22 cellular contexts compared by ENCODE assay signal in the genomic region with DNA sequence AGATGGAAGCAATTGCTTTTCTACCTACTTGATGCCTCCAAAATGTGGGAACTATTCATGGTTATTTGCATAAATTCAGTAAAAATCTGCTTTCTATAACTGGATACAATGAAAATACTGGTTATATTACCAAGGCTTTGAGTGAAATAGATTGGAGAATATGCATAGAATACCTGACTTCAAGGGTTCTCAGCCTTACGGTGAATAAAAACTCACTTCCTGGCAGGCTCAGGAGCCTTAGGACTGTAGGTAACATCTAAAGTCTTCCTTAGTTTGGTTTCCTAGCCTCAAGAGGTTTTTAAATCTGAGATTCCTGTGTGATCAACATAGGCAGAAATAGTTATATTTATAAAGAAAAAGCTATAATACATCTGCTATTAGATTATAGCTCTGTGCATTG.
DNase-seq lines count a peak whose midpoint lies in the region; TF ChIP-seq lines count a peak whose summit lies in the region.
"Had no signal": no experiment of that assay in that cellular context is flagged by ENCODE, and none has a peak within 500 bp of the region (broad histone marks: within the 10 kb centered on the region; RNA-seq: fewer than 3 reads in every experiment).

No MANE protein-coding gene starts in this region.

- H4K20me1 ChIP-seq in hepatocyte (ENCODE audit: insufficient read depth, poor library complexity, severe bottlenecking) (no peaks in the 10 kb centered on the region), neural progenitor cell (ENCODE audit: low read depth) (no peaks in the 10 kb centered on the region)
- H4K20me1 ChIP-seq: BLaER1 had no signal

- no peaks in the 10 kb centered on the region for H3K4me1 Mint-ChIP-seq in neural progenitor cell
- peaks cover 5% of the 10 kb centered on the region for H3K4me1 Mint-ChIP-seq in progenitor cell of endocrine pancreas (ENCODE audit: low read depth)
- H3K4me1 Mint-ChIP-seq: CD4-positive, alpha-beta memory T cell; CD4-positive, CD25-positive, alpha-beta regulatory T cell; CD8-positive, alpha-beta memory T cell had no signal

- H3K4me3 ChIP-seq in hepatocyte (no peak overlapping the region), neural progenitor cell (no peak overlapping the region)
- H3K4me3 ChIP-seq: BLaER1 had no signal

- H3K27ac Mint-ChIP-seq in neural progenitor cell, result no peak overlapping the region
- H3K27ac Mint-ChIP-seq in progenitor cell of endocrine pancreas, result no peak overlapping the region
- H3K27ac Mint-ChIP-seq: CD14-positive monocyte; CD4-positive, alpha-beta memory T cell; CD4-positive, CD25-positive, alpha-beta regulatory T cell; CD8-positive, alpha-beta memory T cell had no signal

- no peaks in the 10 kb centered on the region for H3F3A ChIP-seq in neural progenitor cell (ENCODE audit: low read depth)

- TF ChIP-seq CTCF in hepatocyte (IDR thresholded peaks at IDR 0.05; ENCODE audit: poor library complexity), result no peak
- TF ChIP-seq CTCF in neural progenitor cell (IDR thresholded peaks at IDR 0.05), result no peak
- TF ChIP-seq CTCF in progenitor cell of endocrine pancreas (IDR thresholded peaks at IDR 0.05; ENCODE audit: unreplicated experiment), result no peak

- no peak overlapping the region for H3K4me2 ChIP-seq in hepatocyte
- H3K4me2 ChIP-seq in neural progenitor cell, result no peak overlapping the region
- H3K4me2 ChIP-seq: BLaER1 had no signal

- WGBS in hepatocyte (ENCODE audit: low lambda C conversion rate, missing lambda C conversion rate), result 94% methylated on average over 1 of the region's 1 CpG

- no peaks in the 10 kb centered on the region for H3K36me3 ChIP-seq in hepatocyte (replicated peaks; ENCODE audit: insufficient read depth, low read depth)
- H3K36me3 ChIP-seq in neural progenitor cell, result peaks cover 8% of the 10 kb centered on the region
- H3K36me3 ChIP-seq: BE2C, BLaER1 had no signal

- no peaks in the 10 kb centered on the region for H3K4me1 ChIP-seq in hepatocyte (ENCODE audit: insufficient read depth)
- no peaks in the 10 kb centered on the region for H3K4me1 ChIP-seq in neural progenitor cell
- H3K4me1 ChIP-seq: BE2C, BLaER1 had no signal

- H3K4me3 Mint-ChIP-seq in neural progenitor cell (no peak overlapping the region), progenitor cell of endocrine pancreas (ENCODE audit: low read depth) (no peak overlapping the region)
- H3K4me3 Mint-ChIP-seq: CD14-positive monocyte; CD4-positive, alpha-beta memory T cell; CD4-positive, CD25-positive, alpha-beta regulatory T cell; CD8-positive, alpha-beta memory T cell had no signal

- H3K9me2 ChIP-seq in hepatocyte (replicated peaks; ENCODE audit: insufficient read depth), result no peaks in the 10 kb centered on the region

- H3K27ac ChIP-seq in hepatocyte (no peak overlapping the region), neural progenitor cell (no peak overlapping the region)
- H3K27ac ChIP-seq: BLaER1 had no signal

- H2AFZ ChIP-seq in hepatocyte (no peak overlapping the region), neural progenitor cell (replicated peaks) (no peak overlapping the region)

- no peak overlapping the region for H3K9ac ChIP-seq in neural progenitor cell
- H3K9ac ChIP-seq: BLaER1 had no signal

- H3K27me3 Mint-ChIP-seq in neural progenitor cell (ENCODE audit: insufficient read depth, low read depth) (no peaks in the 10 kb centered on the region), progenitor cell of endocrine pancreas (peaks cover 4% of the 10 kb centered on the region)

- H3K9me3 ChIP-seq in hepatocyte (ENCODE audit: low read depth), result peaks cover 8% of the 10 kb centered on the region
- peaks cover 9% of the 10 kb centered on the region for H3K9me3 ChIP-seq in neural progenitor cell (ENCODE audit: low read depth)
- H3K9me3 ChIP-seq: BE2C, BLaER1 had no signal

- H3K79me2 ChIP-seq in hepatocyte (no peaks in the 10 kb centered on the region), neural progenitor cell (ENCODE audit: low read depth) (no peaks in the 10 kb centered on the region)

- no peaks in the 10 kb centered on the region for H3K36me3 Mint-ChIP-seq in neural progenitor cell
- H3K36me3 Mint-ChIP-seq in progenitor cell of endocrine pancreas (ENCODE audit: insufficient read depth), result no peaks in the 10 kb centered on the region
- H3K36me3 Mint-ChIP-seq: CD14-positive monocyte; CD4-positive, alpha-beta memory T cell; CD4-positive, CD25-positive, alpha-beta regulatory T cell; CD8-positive, alpha-beta memory T cell had no signal

- H3K9me3 Mint-ChIP-seq in neural progenitor cell, result no peaks in the 10 kb centered on the region
- H3K9me3 Mint-ChIP-seq in progenitor cell of endocrine pancreas (ENCODE audit: low read depth), result no peaks in the 10 kb centered on the region
- H3K9me3 Mint-ChIP-seq: CD14-positive monocyte; CD8-positive, alpha-beta memory T cell had no signal

- DNase-seq in GDM1 (lab: John Stamatoyannopoulos, UW) (peak; percentile 39), hepatocyte (ENCODE audit: low spot score) (peak; percentile 63), neural progenitor cell (ENCODE audit: low spot score) (peak; percentile 31), progenitor cell of endocrine pancreas (ENCODE audit: low spot score, unreplicated experiment) (peak; percentile 21), NCI-H446 treated with DMSO at 0.1 percent for 48 hours (lab: John Stamatoyannopoulos, UW) (no peak), DMS53 treated with DMSO at 0.1 percent for 48 hours (lab: John Stamatoyannopoulos, UW; ENCODE audit: unreplicated experiment) (no peak), NCI-H226 (no peak)
- no peak for DNase-seq in activated CD8-positive, alpha-beta memory T cell treated with anti-CD3 and anti-CD28 coated beads for 24 hours
- DNase-seq: 8988T; ACHN; BE2C; C1 segment of cervical spinal cord; CD4-positive, alpha-beta memory T cell; CD4-positive, CD25-positive, alpha-beta regulatory T cell; CD8-positive, alpha-beta memory T cell; COR-L47; DMS79; DND-41; EL; GF-D8 had no signal

- H3K27me3 ChIP-seq in hepatocyte (no peaks in the 10 kb centered on the region), neural progenitor cell (no peaks in the 10 kb centered on the region)
- H3K27me3 ChIP-seq: BE2C, BLaER1 had no signal

Comparison
In these comparisons a context has a peak if more than half of its experiments do, and no peak if none do; other contexts are left out.
1. DNase-seq: peak in GDM1 (single experiment), hepatocyte (single experiment), neural progenitor cell (single experiment) and progenitor cell of endocrine pancreas (single experiment); none in NCI-H446 treated with DMSO at 0.1 percent for 48 hours (single experiment), DMS53 treated with DMSO at 0.1 percent for 48 hours (single experiment), activated CD8-positive, alpha-beta memory T cell treated with anti-CD3 and anti-CD28 coated beads for 24 hours (single experiment) and NCI-H226 (single experiment).